In the genomic region with DNA sequence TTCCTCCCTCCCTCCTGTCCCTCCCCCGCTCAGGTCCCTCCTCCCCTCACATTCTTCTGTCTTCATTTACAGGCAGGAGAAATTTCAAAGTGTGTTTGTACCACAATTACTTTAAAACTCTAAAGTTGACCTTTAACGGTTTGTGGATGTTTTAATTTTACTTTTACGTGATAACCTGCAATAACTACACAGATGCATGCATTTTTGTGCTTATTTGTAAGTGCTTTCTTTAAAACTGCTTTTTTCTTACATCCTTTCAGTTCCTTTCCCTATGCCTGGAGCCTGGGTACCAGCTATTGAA, we compare ENCODE assay signal across 16 cellular contexts. TPM values are rescaled to one million over a fixed set of nuclear protein-coding genes. Genes with fewer than 3 reads are reported as not detected.
DNase-seq lines count a peak whose midpoint lies in the region; ATAC-seq and TF ChIP-seq lines count a peak whose summit lies in the region.
"Had no signal": no experiment of that assay in that cellular context is flagged by ENCODE, and none has a peak within 500 bp of the region (broad histone marks: within the 10 kb centered on the region; RNA-seq: fewer than 3 reads in every experiment).

No MANE protein-coding gene starts in this region.

- no peaks in the 10 kb centered on the region for H3K27me3 Mint-ChIP-seq in activated T-cell treated with anti-CD3 and anti-CD28 coated beads, Interleukin-2, amount 50 U/mL, for 72 hours (ENCODE audit: low read depth)
- H3K27me3 Mint-ChIP-seq in CD4-positive, alpha-beta T cell: peaks cover 5% of the 10 kb centered on the region

- CTCF ChIA-PET in CD4-positive, alpha-beta T cell (lab: Charles Lee): interaction anchor here (0.7 kb wide), 1 partner anchor 58 kb away, joined by 3 read pairs; no protein-coding TSS in a partner anchor

- H2AFZ ChIP-seq in OCI-LY3 (ENCODE audit: low read depth, low read length): 0 out of 2 replicates have a peak overlapping the region, but pooled peaks have one; percentile 11

- no peaks in the 10 kb centered on the region for H3K79me2 ChIP-seq in OCI-LY3 (ENCODE audit: low read length)

- TF ChIP-seq CTCF in OCI-LY3 (IDR thresholded peaks at IDR 0.05; ENCODE audit: low read depth, low read length) (no peak), colonic mucosa (IDR thresholded peaks at IDR 0.05) (no peak), vagina (IDR thresholded peaks at IDR 0.05) (no peak)
- TF ChIP-seq CTCF in CD4-positive, alpha-beta T cell (IDR thresholded peaks at IDR 0.05): no peak

- H3K9ac ChIP-seq in OCI-LY3 (ENCODE audit: low read length) (no peak overlapping the region), colonic mucosa (ENCODE audit: low read depth in 2 of 2, low read length in 2 of 2) (peak overlapping the region in 1 of 2 donors; percentile 5)
- H3K9ac ChIP-seq: KMS-11 had no signal

- H3K36me3 Mint-ChIP-seq in activated T-cell treated with anti-CD3 and anti-CD28 coated beads, Interleukin-2, amount 50 U/mL, for 72 hours (ENCODE audit: insufficient read depth in 2 of 2): no peaks in the 10 kb centered on the region
- H3K36me3 Mint-ChIP-seq in CD4-positive, alpha-beta T cell (ENCODE audit: low read depth): no peaks in the 10 kb centered on the region

- no peak overlapping the region for H3K4me3 Mint-ChIP-seq in activated T-cell treated with anti-CD3 and anti-CD28 coated beads, Interleukin-2, amount 50 U/mL, for 72 hours
- H3K4me3 Mint-ChIP-seq in CD4-positive, alpha-beta T cell: no peak overlapping the region
- H3K4me3 Mint-ChIP-seq: T-helper 1 cell treated with Interleukin-12 subunit alpha and Interleukin-12 subunit beta and Interleukin-4 antibody, amounts not matched to agents 30 μg/mL and 1 μg/mL, for 36 hours had no signal

- H3K27me3 ChIP-seq in OCI-LY3 (ENCODE audit: low read depth, low read length) (peaks cover 6% of the 10 kb centered on the region), colonic mucosa (no peaks in the 10 kb centered on the region), vagina (no peaks in the 10 kb centered on the region)
- no peaks in the 10 kb centered on the region for H3K27me3 ChIP-seq in CD4-positive, alpha-beta T cell (ENCODE audit: control insufficient read depth, insufficient read depth, low read length)

- H3K9me3 ChIP-seq in OCI-LY3 (ENCODE audit: insufficient read depth, low read length) (no peaks in the 10 kb centered on the region), colonic mucosa (no peaks in the 10 kb centered on the region), vagina (no peaks in the 10 kb centered on the region)
- no peaks in the 10 kb centered on the region for H3K9me3 ChIP-seq in CD4-positive, alpha-beta T cell (ENCODE audit: control insufficient read depth, low read length)

- intact Hi-C loops in colonic mucosa (cut with DNase I): no loop called here
- intact Hi-C loops in vagina (cut with DNase I): no loop called here
- intact Hi-C loops in CD4-positive, alpha-beta T cell (cut with DNase I, micrococcal nuclease): no loop called here

- H3K27ac ChIP-seq in OCI-LY3 (ENCODE audit: low read length) (no peak overlapping the region), colonic mucosa (peak overlapping the region; percentile 5), vagina (peak overlapping the region; percentile 24)
- H3K27ac ChIP-seq in CD4-positive, alpha-beta T cell (ENCODE audit: low read depth, low read length): no peak overlapping the region
- H3K27ac ChIP-seq: C4-2B, HL-60, KMS-11 had no signal

- no peaks in the 10 kb centered on the region for H3K9me3 Mint-ChIP-seq in activated T-cell treated with anti-CD3 and anti-CD28 coated beads, Interleukin-2, amount 50 U/mL, for 72 hours
- no peaks in the 10 kb centered on the region for H3K9me3 Mint-ChIP-seq in CD4-positive, alpha-beta T cell
- H3K9me3 Mint-ChIP-seq: T-helper 1 cell treated with Interleukin-12 subunit alpha and Interleukin-12 subunit beta and Interleukin-4 antibody, amounts not matched to agents 30 μg/mL and 1 μg/mL, for 36 hours had no signal

- H3K27ac Mint-ChIP-seq in activated T-cell treated with anti-CD3 and anti-CD28 coated beads, Interleukin-2, amount 50 U/mL, for 72 hours: peak overlapping the region; percentile 5
- no peak overlapping the region for H3K27ac Mint-ChIP-seq in CD4-positive, alpha-beta T cell
- H3K27ac Mint-ChIP-seq: T-helper 1 cell treated with Interleukin-12 subunit alpha and Interleukin-12 subunit beta and Interleukin-4 antibody, amounts not matched to agents 30 μg/mL and 1 μg/mL, for 36 hours had no signal

- H3K4me2 ChIP-seq in OCI-LY3 (ENCODE audit: low read length): peak overlapping the region; percentile 34
- H3K4me2 ChIP-seq: KMS-11 had no signal

- POLR2A ChIA-PET in CD4-positive, alpha-beta T cell (lab: Charles Lee): no interaction called here

- H4K20me1 ChIP-seq in OCI-LY3 (ENCODE audit: insufficient read depth, low read length): no peaks in the 10 kb centered on the region

- DNase-seq in activated T-cell treated with anti-CD3 and anti-CD28 coated beads, Interleukin-2, amount 50 U/mL, for 72 hours: no peak
- no peak for DNase-seq in activated T-cell treated with anti-CD3 and anti-CD28 coated beads for 4 hours
- DNase-seq in colonic mucosa: no peak
- DNase-seq in vagina (ENCODE audit: extremely low spot score in 2 of 2): no peak
- DNase-seq in NCI-H2081 (lab: John Stamatoyannopoulos, UW): no peak
- DNase-seq in CD4-positive, alpha-beta T cell: no peak
- DNase-seq: MV-4-11, NCI-H1105 treated with DMSO at 0.1 percent for 48 hours, NCI-H446, SIG-M5 had no signal

- peaks cover 31% of the 10 kb centered on the region for H3K4me1 ChIP-seq in OCI-LY3 (ENCODE audit: low read length)
- no peaks in the 10 kb centered on the region for H3K4me1 ChIP-seq in colonic mucosa
- peaks cover 8% of the 10 kb centered on the region for H3K4me1 ChIP-seq in vagina

- peaks cover 7% of the 10 kb centered on the region for H3K4me1 Mint-ChIP-seq in activated T-cell treated with anti-CD3 and anti-CD28 coated beads, Interleukin-2, amount 50 U/mL, for 72 hours (ENCODE audit: low read depth)
- no peaks in the 10 kb centered on the region for H3K4me1 Mint-ChIP-seq in CD4-positive, alpha-beta T cell (ENCODE audit: low read depth)

- H3K36me3 ChIP-seq in OCI-LY3 (replicated peaks; ENCODE audit: low read depth, low read length) (no peaks in the 10 kb centered on the region), colonic mucosa (no peaks in the 10 kb centered on the region), vagina (no peaks in the 10 kb centered on the region)

- no peak for ATAC-seq in activated T-cell treated with anti-CD3 and anti-CD28 coated beads, Interleukin-2, amount 50 U/mL, for 72 hours (replicated peaks in 1 of 2)
- no peak for ATAC-seq in HG02623 (IDR thresholded peaks at IDR 0.05; ENCODE audit: unreplicated experiment)
- ATAC-seq in CD4-positive, alpha-beta T cell (ENCODE audit: poor library complexity): no peak

- no peak for TF ChIP-seq POLR2A in vagina (IDR thresholded peaks at IDR 0.05)

- H3K4me3 ChIP-seq in OCI-LY3 (ENCODE audit: low read length) (0 out of 2 replicates have a peak overlapping the region, but pooled peaks have one; percentile 21), colonic mucosa (no peak overlapping the region), vagina (no peak overlapping the region)

RNA-seq across cellular contexts. Expression of gene CGNL1, which starts 51.8 kb away (rescaled TPM):
- total RNA-seq in activated T-cell treated with anti-CD3 and anti-CD28 coated beads, Interleukin-2, amount 50 U/mL, for 72 hours: not detected
- total RNA-seq in colonic mucosa: 1 to 10 TPM; 3.9 to 4.7 TPM
- total RNA-seq in vagina: 38.3 TPM
- not detected for total RNA-seq in CD4-positive, alpha-beta T cell

Comparison
In these comparisons a context has a peak if more than half of its experiments do, and no peak if none do; other contexts are left out.
1. H3K27ac ChIP-seq: peak in colonic mucosa (single experiment) and vagina (single experiment); none in OCI-LY3 (single experiment) and CD4-positive, alpha-beta T cell (single experiment).
2. RNA of gene CGNL1, which starts 51.8 kb away (total RNA-seq): 38.3 TPM in vagina (single experiment) and 3.9 to 4.7 TPM in colonic mucosa; not detected in activated T-cell treated with anti-CD3 and anti-CD28 coated beads, Interleukin-2, amount 50 U/mL, for 72 hours and not detected in CD4-positive, alpha-beta T cell; every median in the first group is over 4 times any median in the second.